8 cellular contexts compared by ENCODE assay signal in the genomic region with DNA sequence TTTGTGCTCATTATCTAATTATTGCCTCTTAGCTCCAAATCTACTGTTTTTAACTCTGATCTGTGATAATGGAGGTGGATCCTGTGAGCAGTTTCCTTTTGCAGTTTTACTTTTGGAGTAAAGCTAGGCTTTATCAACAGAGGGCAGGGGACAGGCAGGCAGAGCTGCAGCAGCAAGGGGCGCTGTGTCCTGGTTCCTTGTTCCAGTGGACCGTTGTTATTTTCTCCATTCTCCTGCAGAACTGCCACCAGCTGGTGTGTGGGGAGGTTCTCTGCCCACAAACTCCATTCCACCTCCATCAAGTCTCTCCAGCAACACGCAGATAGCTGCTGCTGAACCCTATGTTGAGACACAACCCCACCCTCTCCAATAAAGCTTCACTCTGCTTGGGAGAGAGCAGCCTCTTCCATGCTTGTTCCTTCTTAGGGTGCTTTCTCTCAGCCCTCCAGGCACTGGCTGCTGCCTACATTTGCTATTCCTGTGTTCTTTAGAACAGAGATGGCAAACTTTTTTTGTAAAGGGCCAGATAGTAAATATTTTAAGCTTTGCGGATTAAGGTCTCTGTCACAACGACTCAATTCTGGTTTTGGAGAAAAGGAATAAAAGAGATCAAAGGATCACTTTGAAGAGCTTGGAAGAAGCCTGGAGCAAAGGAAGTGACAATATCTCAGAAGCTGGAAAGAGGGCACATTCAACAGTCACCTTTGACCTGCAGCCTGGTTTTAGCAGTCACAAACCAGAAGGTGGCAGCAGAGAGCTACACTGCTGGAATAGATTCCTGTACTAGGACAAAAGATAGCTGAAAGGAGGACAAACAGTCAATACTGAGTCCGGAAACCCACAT.
DNase-seq lines count a peak whose midpoint lies in the region; ATAC-seq and TF ChIP-seq lines count a peak whose summit lies in the region.

No MANE protein-coding gene starts in this region.

- H3K27me3 Mint-ChIP-seq in activated CD8-positive, alpha-beta memory T cell treated with anti-CD3 and anti-CD28 coated beads, Interleukin-2, amount 10 ng/mL, durations not matched to agents 7 days and 5 days: no peaks in the 10 kb centered on the region
- no peaks in the 10 kb centered on the region for H3K27me3 Mint-ChIP-seq in effector memory CD8-positive, alpha-beta T cell

- no peaks in the 10 kb centered on the region for H3K4me1 ChIP-seq in foreskin keratinocyte

- ATAC-seq in GM21360 (IDR thresholded peaks at IDR 0.05; ENCODE audit: unreplicated experiment) (peak; percentile 97), HG03565 (IDR thresholded peaks at IDR 0.05; ENCODE audit: unreplicated experiment) (peak; percentile 93), foreskin keratinocyte (peak; percentile 82)
- ATAC-seq in activated CD8-positive, alpha-beta memory T cell treated with anti-CD3 and anti-CD28 coated beads, Interleukin-2, amount 10 ng/mL, durations not matched to agents 7 days and 5 days: no peak
- ATAC-seq in effector memory CD8-positive, alpha-beta T cell (replicated peaks): no peak

- no peaks in the 10 kb centered on the region for H3K4me1 Mint-ChIP-seq in activated CD8-positive, alpha-beta memory T cell treated with anti-CD3 and anti-CD28 coated beads, Interleukin-2, amount 10 ng/mL, durations not matched to agents 7 days and 5 days
- H3K4me1 Mint-ChIP-seq in effector memory CD8-positive, alpha-beta T cell (ENCODE audit: low read depth in 2 of 2): no peaks in the 10 kb centered on the region

- TF ChIP-seq CTCF in foreskin keratinocyte (conservative IDR thresholded peaks at IDR 0.05): peak; percentile 79

- H3K27ac Mint-ChIP-seq in activated CD8-positive, alpha-beta memory T cell treated with anti-CD3 and anti-CD28 coated beads, Interleukin-2, amount 10 ng/mL, durations not matched to agents 7 days and 5 days: peak overlapping the region; percentile 5
- H3K27ac Mint-ChIP-seq in effector memory CD8-positive, alpha-beta T cell: no peak overlapping the region

- H3K27me3 ChIP-seq in foreskin keratinocyte: no peaks in the 10 kb centered on the region

- DNase-seq in EL (peak; percentile 11), NCI-H524 treated with DMSO at 0.1 percent for 48 hours (lab: John Stamatoyannopoulos, UW) (peak; percentile 15), foreskin keratinocyte (peak in 1 of 2 donors; percentile 36), non-pigmented ciliary epithelial cell (ENCODE audit: low read depth) (peak; percentile 15)
- DNase-seq in activated CD8-positive, alpha-beta memory T cell treated with anti-CD3 and anti-CD28 coated beads, Interleukin-2, amount 10 ng/mL, durations not matched to agents 7 days and 5 days: peak; percentile 62
- no peak for DNase-seq in effector memory CD8-positive, alpha-beta T cell

- no peak overlapping the region for H3K27ac ChIP-seq in foreskin keratinocyte

- H3K4me3 Mint-ChIP-seq in activated CD8-positive, alpha-beta memory T cell treated with anti-CD3 and anti-CD28 coated beads, Interleukin-2, amount 10 ng/mL, durations not matched to agents 7 days and 5 days: no peak overlapping the region
- H3K4me3 Mint-ChIP-seq in effector memory CD8-positive, alpha-beta T cell: no peak overlapping the region

- no peaks in the 10 kb centered on the region for H3K36me3 Mint-ChIP-seq in activated CD8-positive, alpha-beta memory T cell treated with anti-CD3 and anti-CD28 coated beads, Interleukin-2, amount 10 ng/mL, durations not matched to agents 7 days and 5 days
- no peaks in the 10 kb centered on the region for H3K36me3 Mint-ChIP-seq in effector memory CD8-positive, alpha-beta T cell (ENCODE audit: insufficient read depth)

- no peaks in the 10 kb centered on the region for H3K9me3 Mint-ChIP-seq in activated CD8-positive, alpha-beta memory T cell treated with anti-CD3 and anti-CD28 coated beads, Interleukin-2, amount 10 ng/mL, durations not matched to agents 7 days and 5 days (ENCODE audit: low read depth)
- H3K9me3 Mint-ChIP-seq in effector memory CD8-positive, alpha-beta T cell: peaks cover 10% of the 10 kb centered on the region in 2 donors

- CTCF ChIA-PET in activated CD8-positive, alpha-beta memory T cell treated with anti-CD3 and anti-CD28 coated beads, Interleukin-2, amount 10 ng/mL, durations not matched to agents 7 days and 5 days (lab: Charles Lee): interaction anchor here (1.1 to 1.4 kb wide), 4 partner anchors 10 to 20 kb away, joined by 3 to 9 read pairs (median 4); no protein-coding TSS in a partner anchor

Comparison
In these comparisons a context has a peak if more than half of its experiments do, and no peak if none do; other contexts are left out.
1. DNase-seq: peak in EL (single experiment), NCI-H524 treated with DMSO at 0.1 percent for 48 hours (single experiment), activated CD8-positive, alpha-beta memory T cell treated with anti-CD3 and anti-CD28 coated beads, Interleukin-2, amount 10 ng/mL, durations not matched to agents 7 days and 5 days (single experiment) and non-pigmented ciliary epithelial cell (single experiment); none in effector memory CD8-positive, alpha-beta T cell (0 of 3).
2. ATAC-seq: peak in GM21360 (single experiment), HG03565 (single experiment) and foreskin keratinocyte (single experiment); none in activated CD8-positive, alpha-beta memory T cell treated with anti-CD3 and anti-CD28 coated beads, Interleukin-2, amount 10 ng/mL, durations not matched to agents 7 days and 5 days (single experiment) and effector memory CD8-positive, alpha-beta T cell (single experiment).